In genomic region chr4:4693258-4693657, GRCh38 we compare ENCODE assay signal across 11 cellular contexts.
DNase-seq lines count a peak whose midpoint lies in the region; ATAC-seq, FAIRE-seq and TF ChIP-seq lines count a peak whose summit lies in the region.
"Had no signal": no experiment of that assay in that cellular context is flagged by ENCODE, and none has a peak within 500 bp of the region (broad histone marks: within the 10 kb centered on the region; RNA-seq: fewer than 3 reads in every experiment).

No MANE protein-coding gene starts in this region.

- TF ChIP-seq EP300 in HepG2 (IDR thresholded peaks at IDR 0.05; ENCODE audit: low read depth in 2 of 2, low read length in 2 of 2) (0 out of 4 replicates have a peak, but pooled peaks of 1 of the 2 experiments have one; percentile 20), HepG2 (CRISPR knock-in tag; IDR thresholded peaks at IDR 0.05; ENCODE audit: borderline replicate concordance) (no peak)

- intact Hi-C loops in HCT116 (cut with micrococcal nuclease) = no loop called here
- intact Hi-C loops in HepG2 (cut with micrococcal nuclease; ENCODE audit: unreplicated experiment) = loop anchor here (5.0 kb wide), 3 partner anchors 51 to 206 kb away; no protein-coding TSS in a partner anchor
- intact Hi-C loops in body of pancreas (cut with DNase I) = no loop called here

- FAIRE-seq in HepG2 (lab: Jason Lieb, UNC) = peak; percentile 68

- CTCF ChIA-PET in HCT116 (lab: Charles Lee) (interaction anchor here (0.9 to 2.5 kb wide), 3 partner anchors 12 to 18 kb away, joined by 3 to 8 read pairs (median 3); no protein-coding TSS in a partner anchor), HepG2 (lab: Yijun Ruan, JAX; ENCODE audit: low intra/inter-chr PET ratio, low total read pairs) (no interaction called here)

- no peak overlapping the region for H3K9ac ChIP-seq in HCT116 (ENCODE audit: low read length)
- H3K9ac ChIP-seq in HepG2 (ENCODE audit: insufficient read depth, low read depth, low read length) = no peak overlapping the region; the same call in 1 of the 2 replicates

- POLR2A ChIA-PET in HCT116 (lab: Charles Lee) (no interaction called here), HepG2 (lab: Yijun Ruan, JAX) (interaction anchor here (0.7 to 2.3 kb wide), 7 partner anchors 13 to 182 kb away, joined by 3 to 10 read pairs (median 5); no protein-coding TSS in a partner anchor)

- TF ChIP-seq CTCF in HCT116 (IDR thresholded peaks at IDR 0.05 in 2 of 3, conservative IDR thresholded peaks at IDR 0.05 in 1 of 3; ENCODE audit: borderline replicate concordance in 1 of 3, insufficient read depth in 1 of 3, low read depth in 2 of 3, low read length in 2 of 3) (no peak), NB4 (IDR thresholded peaks at IDR 0.05; ENCODE audit: low read depth, low read length) (no peak), HepG2 (CRISPR knock-in tag; IDR thresholded peaks at IDR 0.05) (peak; percentile 37), body of pancreas (IDR thresholded peaks at IDR 0.05) (no peak)

- in situ Hi-C loops in HepG2 (cut with HindIII; ENCODE audit: extremely low pct_ligation_motif_present, low pct_unique_long_range_greater_than_20kb) = loop anchor here (5.0 kb wide), 1 partner anchor 164 kb away; the partner anchor contains the start of gene MSX1

- H3K4me1 ChIP-seq in HCT116 (ENCODE audit: control insufficient read depth in 1 of 2, insufficient read depth in 2 of 2, low read length in 2 of 2) (peaks cover 33 to 39% of the 10 kb centered on the region in 2 experiments), HepG2 (ENCODE audit: insufficient read depth, low read length) (peaks cover 67% of the 10 kb centered on the region), body of pancreas (no peaks in the 10 kb centered on the region)
- H3K4me1 ChIP-seq: colonic mucosa had no signal

- RAD21 ChIA-PET in HCT116 (lab: Charles Lee; ENCODE audit: low non-redundant PET in 1 of 2, low total read pairs in 2 of 2, uncharacterized antibody in 2 of 2, unreplicated experiment in 2 of 2) = no interaction called here

- WGBS in HepG2 (ENCODE audit: low lambda C conversion rate) = 25% methylated on average over 3 of the region's 3 CpGs
- WGBS in body of pancreas, 2 donors = 88 to 92% methylated on average over 3 of the region's 3 CpGs

- ATAC-seq in GM18861 (IDR thresholded peaks at IDR 0.05; ENCODE audit: unreplicated experiment) (peak; percentile 55), HCT116 (no peak), HepG2 (peak; percentile 43), body of pancreas (no peak), GM18519 (IDR thresholded peaks at IDR 0.05; ENCODE audit: low FRiP score, unreplicated experiment) (no peak)

- H3K27me3 ChIP-seq in HCT116 (ENCODE audit: insufficient read depth, low read length) (no peaks in the 10 kb centered on the region), HepG2 (ENCODE audit: control insufficient read depth in 1 of 2, insufficient read depth in 2 of 2, low read length in 2 of 2) (no peaks in the 10 kb centered on the region), body of pancreas (no peaks in the 10 kb centered on the region)
- H3K27me3 ChIP-seq: colonic mucosa, ovary had no signal

- no peak for TF ChIP-seq POLR2A in HCT116 (IDR thresholded peaks at IDR 0.05; ENCODE audit: borderline replicate concordance, extremely low read depth, insufficient read depth, insufficient read length)
- TF ChIP-seq POLR2A in NB4 (IDR thresholded peaks at IDR 0.05; ENCODE audit: extremely low read depth, insufficient read length) = no peak
- TF ChIP-seq POLR2A in HepG2 (IDR thresholded peaks at IDR 0.05; ENCODE audit: insufficient read depth in 1 of 2, low read depth in 2 of 2, low read length in 2 of 2) = no peak
- no peak for TF ChIP-seq POLR2A in body of pancreas (IDR thresholded peaks at IDR 0.05)

- BruUV-seq in HCT116 (replicated peaks; lab: Mats Ljungman, UMichigan) (no TSS peak), HepG2 (replicated peaks; lab: Mats Ljungman, UMichigan) (no TSS peak)

- H3K9me3 ChIP-seq in HCT116 (ENCODE audit: control insufficient read depth in 1 of 2, insufficient read depth in 1 of 2, low read depth in 1 of 2, low read length in 2 of 2) = no peaks in the 10 kb centered on the region
- H3K9me3 ChIP-seq in HepG2 (ENCODE audit: low read length) = no peaks in the 10 kb centered on the region
- no peaks in the 10 kb centered on the region for H3K9me3 ChIP-seq in body of pancreas
- H3K9me3 ChIP-seq: colonic mucosa, ovary had no signal

- H3K79me2 ChIP-seq in HCT116 (ENCODE audit: insufficient read depth, low read length) (no peaks in the 10 kb centered on the region), HepG2 (ENCODE audit: insufficient read depth, low read length) (no peaks in the 10 kb centered on the region)

- no peaks in the 10 kb centered on the region for H3K9me2 ChIP-seq in HCT116 (ENCODE audit: insufficient read depth)

- H3K4me3 ChIP-seq in HCT116 (replicated peaks in 1 of 2; ENCODE audit: low read depth in 1 of 2, low read length in 2 of 2) (no peak overlapping the region), NB4 (ENCODE audit: low read depth, low read length) (no peak overlapping the region), HepG2 (replicated peaks in 1 of 3; ENCODE audit: insufficient read depth in 1 of 3, low read depth in 2 of 3, low read length in 3 of 3) (no peak overlapping the region), body of pancreas (no peak overlapping the region)
- H3K4me3 ChIP-seq: colonic mucosa, ovary, SK-N-MC had no signal

- no peaks in the 10 kb centered on the region for H4K20me1 ChIP-seq in HCT116 (ENCODE audit: insufficient read depth)
- no peaks in the 10 kb centered on the region for H4K20me1 ChIP-seq in HepG2 (ENCODE audit: insufficient read depth, low read length)

- H3K27ac ChIP-seq in HCT116 (ENCODE audit: low read depth, low read length) (no peak overlapping the region), HepG2 (ENCODE audit: extremely low read length, insufficient read depth, low read length) (peak overlapping the region; percentile 76), body of pancreas (no peak overlapping the region)
- H3K27ac ChIP-seq: colonic mucosa, ovary, SK-N-MC had no signal

- H2AFZ ChIP-seq in HCT116 (ENCODE audit: low read depth, low read length, poor library complexity, severe bottlenecking) = no peak overlapping the region
- no peak overlapping the region for H2AFZ ChIP-seq in HepG2 (ENCODE audit: low read length)

- DNase-seq in HCT116 (ENCODE audit: low read depth, low spot score) = no peak
- peak; percentile 79 for DNase-seq in NB4 (ENCODE audit: low read depth)
- peak; percentile 66 for DNase-seq in HepG2 (ENCODE audit: low spot score)
- DNase-seq in body of pancreas = no peak
- no peak for DNase-seq in DMS 273 (lab: John Stamatoyannopoulos, UW; ENCODE audit: unreplicated experiment)
- DNase-seq: colonic mucosa, NCI-H2081 treated with DMSO at 0.1 percent for 48 hours, ovary had no signal

- peak overlapping the region; percentile 36 for H3K4me2 ChIP-seq in HCT116 (ENCODE audit: low read length)
- peak overlapping the region; percentile 59; the same call in 1 of the 2 replicates for H3K4me2 ChIP-seq in HepG2 (ENCODE audit: low read depth, low read length)

- no peaks in the 10 kb centered on the region for H3K36me3 ChIP-seq in HCT116 (ENCODE audit: control insufficient read depth in 1 of 2, insufficient read depth in 2 of 2, low read length in 2 of 2)
- H3K36me3 ChIP-seq in HepG2 (replicated peaks in 1 of 2; ENCODE audit: control insufficient read depth in 1 of 2, insufficient read depth in 2 of 2, low read length in 2 of 2) = no peaks in the 10 kb centered on the region; a peak in 1 of 5 replicates
- H3K36me3 ChIP-seq in body of pancreas (replicated peaks in 1 of 2; ENCODE audit: insufficient read depth in 1 of 2, low read depth in 2 of 2) = no peaks in the 10 kb centered on the region
- H3K36me3 ChIP-seq: colonic mucosa, ovary had no signal

- TF ChIP-seq RAD21 in HCT116 (IDR thresholded peaks at IDR 0.05; ENCODE audit: low read depth) (no peak; the same call in 1 of the 2 replicates), HepG2 (CRISPR knock-in tag; IDR thresholded peaks at IDR 0.05) (no peak)

TF ChIP-seq in HCT116, 20 proteins besides CTCF, POLR2A, EP300 and RAD21:
- no peak for TF ChIP-seq MAX (IDR thresholded peaks at IDR 0.05)
- peak; percentile 26; the same call in 1 of the 2 replicates for TF ChIP-seq CEBPB (IDR thresholded peaks at IDR 0.05; ENCODE audit: low read depth)
- no peak for TF ChIP-seq TCF7L2 (IDR thresholded peaks at IDR 0.05; ENCODE audit: borderline replicate concordance, extremely low read depth, insufficient read depth, insufficient read length)
- TF ChIP-seq FOSL1 (IDR thresholded peaks at IDR 0.05; ENCODE audit: low read depth) = no peak; the same call in 1 of the 2 replicates
TF ChIP-seq in HCT116: peak in this region for 1.

TF ChIP-seq in HepG2, 621 proteins besides CTCF, POLR2A, EP300 and RAD21 (continues in another document):
- TF ChIP-seq SMARCC2 (IDR thresholded peaks at IDR 0.05) (no peak), GFI1 (CRISPR knock-in tag; IDR thresholded peaks at IDR 0.05; ENCODE audit: borderline replicate concordance) (peak; percentile 58), ZBTB44 (CRISPR knock-in tag; IDR thresholded peaks at IDR 0.05) (no peak)

Comparison
In these comparisons a context has a peak if more than half of its experiments do, and no peak if none do; other contexts are left out.
1. ATAC-seq: peak in GM18861 (single experiment) and HepG2 (single experiment); none in HCT116 (single experiment), body of pancreas (single experiment) and GM18519 (single experiment).
2. DNase-seq: peak in NB4 (single experiment) and HepG2 (single experiment); none in HCT116 (single experiment), body of pancreas (0 of 4) and DMS 273 (single experiment).